Comparison of ENCODE assay signal across 18 cellular contexts in the genomic region with DNA sequence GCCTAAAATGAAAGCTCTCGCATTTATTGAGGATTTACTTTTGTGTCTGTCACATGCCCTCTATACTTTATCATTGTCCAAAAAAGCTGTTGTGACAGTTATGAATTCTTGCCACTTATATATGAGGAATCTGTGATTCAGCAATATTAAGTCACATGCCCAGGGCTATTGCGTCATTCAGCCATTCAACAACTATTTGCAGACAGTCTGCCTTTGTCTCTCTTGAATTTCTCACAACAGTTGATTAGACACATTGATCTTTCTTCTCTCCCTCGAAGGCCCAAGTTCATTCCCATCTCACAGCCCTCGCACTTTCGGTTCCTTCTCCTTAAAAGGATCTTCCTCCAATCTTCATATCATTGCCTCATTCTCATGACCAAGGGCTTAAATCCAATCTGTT.
A peak's percentile ranks its signal among the peaks of the same experiment; 100 is the strongest.
DNase-seq lines count a peak whose midpoint lies in the region; ATAC-seq, FAIRE-seq and TF ChIP-seq lines count a peak whose summit lies in the region.
"Had no signal": no experiment of that assay in that cellular context is flagged by ENCODE, and none has a peak within 500 bp of the region (broad histone marks: within the 10 kb centered on the region; RNA-seq: fewer than 3 reads in every experiment).

No MANE protein-coding gene starts in this region.

- no peaks in the 10 kb centered on the region for H3K27me3 ChIP-seq in H1 (replicated peaks in 1 of 4; ENCODE audit: control insufficient read depth in 3 of 4, extremely low read depth in 1 of 4, insufficient read depth in 3 of 4, low read length in 3 of 4)
- no peaks in the 10 kb centered on the region for H3K27me3 ChIP-seq in prostate gland (replicated peaks; ENCODE audit: insufficient read depth)

- H3K27ac Mint-ChIP-seq in natural killer cell treated with Interleukin-12 subunit alpha and Interleukin-12 subunit beta and Interleukin-15 and Interleukin-18, amount 100 ng/mL, for 72 hours = no peak overlapping the region
- H3K27ac Mint-ChIP-seq: CD8-positive, alpha-beta T cell; endodermal cell had no signal

- no peaks in the 10 kb centered on the region for H3K23me2 ChIP-seq in H1 (ENCODE audit: low read depth, low read length)

- H2AFZ ChIP-seq in H1 (ENCODE audit: low read length) = peak overlapping the region; percentile 41; the same call in 1 of the 2 replicates

- H2BK12ac ChIP-seq in H1 (ENCODE audit: low read depth, low read length) = no peak overlapping the region

- CTCF ChIA-PET in H1 (lab: Charles Lee; ENCODE audit: partially characterized antibody) = interaction anchor here (0.7 to 1.4 kb wide), 4 partner anchors 8 to 518 kb away, joined by 3 to 4 read pairs (median 3); partner anchors contain the start of gene DACH1

- H2BK5ac ChIP-seq in H1 (ENCODE audit: low read depth, low read length) = no peak overlapping the region

- no peak overlapping the region for H2AK5ac ChIP-seq in H1 (ENCODE audit: low read depth, low read length)

- TF ChIP-seq POLR2A in H1 (IDR thresholded peaks at IDR 0.05; ENCODE audit: control extremely low read depth in 1 of 2, low read depth in 2 of 2, low read length in 2 of 2) = no peak
- no peak for TF ChIP-seq POLR2A in prostate gland (IDR thresholded peaks at IDR 0.05)

- H3K23ac ChIP-seq in H1 (ENCODE audit: insufficient read length) = no peak overlapping the region

- no peak overlapping the region for H3K56ac ChIP-seq in H1 (replicated peaks; ENCODE audit: insufficient read length, low read depth, low read length)

- 93% methylated on average over 5 of the region's 5 CpGs; no CpG with 5 or more reads in 1 of the 2 experiments for WGBS in H1 (ENCODE audit: extremely low coverage in 1 of 2, insufficient coverage in 1 of 2, insufficient read length in 1 of 2, insufficient replicate concordance in 2 of 2, low coverage in 1 of 2, low lambda C conversion rate in 2 of 2, missing lambda C conversion rate in 1 of 2), 2 experiments
- WGBS in prostate gland = 89% methylated on average over 5 of the region's 5 CpGs

- H3K9me3 Mint-ChIP-seq in natural killer cell treated with Interleukin-12 subunit alpha and Interleukin-12 subunit beta and Interleukin-15 and Interleukin-18, amount 100 ng/mL, for 72 hours = peaks cover 8% of the 10 kb centered on the region
- H3K9me3 Mint-ChIP-seq: CD8-positive, alpha-beta T cell; endodermal cell had no signal

- no peak overlapping the region for H3K14ac ChIP-seq in H1 (ENCODE audit: insufficient read length)

- TF ChIP-seq RAD21 in H1 (IDR thresholded peaks at IDR 0.05 in 1 of 2, conservative IDR thresholded peaks at IDR 0.05 in 1 of 2; ENCODE audit: low read depth in 2 of 2, low read length in 2 of 2) = no peak

- H3K36me3 ChIP-seq in H1 (ENCODE audit: control insufficient read depth in 2 of 4, insufficient read depth in 4 of 4, low read length in 3 of 4) = no peaks in the 10 kb centered on the region
- H3K36me3 ChIP-seq in prostate gland = no peaks in the 10 kb centered on the region

- H4K8ac ChIP-seq in H1 (ENCODE audit: extremely low read depth, insufficient read depth, low read length) = no peak overlapping the region

- H3K79me1 ChIP-seq in H1 (ENCODE audit: low read depth, low read length) = no peaks in the 10 kb centered on the region

- H2BK20ac ChIP-seq in H1 (ENCODE audit: low read length) = no peak overlapping the region

- TF ChIP-seq EP300 in H1 (IDR thresholded peaks at IDR 0.05; ENCODE audit: borderline replicate concordance in 1 of 2, low read depth in 2 of 2, low read length in 2 of 2) = no peak

- H3K9me3 ChIP-seq in H1 (ENCODE audit: insufficient read depth in 2 of 2, low read depth in 1 of 2, low read length in 1 of 2) (no peaks in the 10 kb centered on the region), prostate gland (no peaks in the 10 kb centered on the region)
- H3K9me3 ChIP-seq: mucosa of descending colon, psoas muscle had no signal

- POLR2A ChIA-PET in H1 (lab: Charles Lee; ENCODE audit: partially characterized antibody) = no interaction called here

- no peaks in the 10 kb centered on the region for H3K79me2 ChIP-seq in H1 (ENCODE audit: control insufficient read depth in 1 of 2, insufficient read depth in 2 of 2, low read length in 2 of 2)

- H3K18ac ChIP-seq in H1 (ENCODE audit: extremely low read depth, low read length) = no peak overlapping the region

- no peaks in the 10 kb centered on the region for H3K36me3 Mint-ChIP-seq in natural killer cell treated with Interleukin-12 subunit alpha and Interleukin-12 subunit beta and Interleukin-15 and Interleukin-18, amount 100 ng/mL, for 72 hours
- H3K36me3 Mint-ChIP-seq: CD8-positive, alpha-beta T cell had no signal

- no peak overlapping the region for H3K27ac ChIP-seq in H1 (ENCODE audit: low read depth, low read length)
- no peak overlapping the region for H3K27ac ChIP-seq in prostate gland
- H3K27ac ChIP-seq: psoas muscle, SK-N-MC had no signal

- H3K4ac ChIP-seq in H1 (replicated peaks; ENCODE audit: insufficient read length, low read depth, low read length) = no peak overlapping the region

- H2BK15ac ChIP-seq in H1 (ENCODE audit: low read length) = no peak overlapping the region

- H4K5ac ChIP-seq in H1 (ENCODE audit: insufficient read length, low read depth, low read length) = no peak overlapping the region

- H3K4me1 ChIP-seq in H1 (replicated peaks in 1 of 4; ENCODE audit: control insufficient read depth in 3 of 4, insufficient read depth in 4 of 4, low read length in 3 of 4) (no peaks in the 10 kb centered on the region), prostate gland (replicated peaks) (no peaks in the 10 kb centered on the region)
- H3K4me1 ChIP-seq: psoas muscle had no signal

- H4K20me1 ChIP-seq in H1 (replicated peaks in 1 of 2; ENCODE audit: control insufficient read depth in 1 of 2, insufficient read depth in 2 of 2, low read length in 2 of 2) = no peaks in the 10 kb centered on the region

- H3K4me3 ChIP-seq in H1 (ENCODE audit: extremely low read depth in 1 of 4, insufficient read depth in 2 of 4, low read depth in 3 of 4, low read length in 4 of 4) (no peak overlapping the region), prostate gland (no peak overlapping the region)
- H3K4me3 ChIP-seq: mucosa of descending colon, psoas muscle, SK-N-MC had no signal

- H4K91ac ChIP-seq in H1 (replicated peaks; ENCODE audit: insufficient read length, low read length) = no peak overlapping the region

- no peak for TF ChIP-seq CTCF in H1 (IDR thresholded peaks at IDR 0.05; ENCODE audit: control extremely low read depth in 1 of 3, insufficient read depth in 1 of 3, low read depth in 1 of 3, low read length in 3 of 3)
- TF ChIP-seq CTCF in GM10266 (IDR thresholded peaks at IDR 0.05; ENCODE audit: control insufficient read depth, insufficient read depth, low read depth, missing control alignments) = no peak
- no peak for TF ChIP-seq CTCF in prostate gland (IDR thresholded peaks at IDR 0.05)

- H3K9ac ChIP-seq in H1 (replicated peaks in 1 of 4; ENCODE audit: extremely low read depth in 1 of 4, low read depth in 3 of 4, low read length in 3 of 4) = no peak overlapping the region

- intact Hi-C loops in prostate gland (cut with DNase I) = no loop called here

- no peak overlapping the region for H2BK120ac ChIP-seq in H1 (replicated peaks; ENCODE audit: low read depth, low read length)

- no peak overlapping the region for H3K4me2 ChIP-seq in H1 (ENCODE audit: insufficient read depth in 1 of 2, low read depth in 2 of 2, low read length in 2 of 2)

- no peak for ATAC-seq in natural killer cell treated with Interleukin-12 subunit alpha and Interleukin-12 subunit beta and Interleukin-15 and Interleukin-18, amount 100 ng/mL, for 72 hours
- ATAC-seq: activated CD4-positive, CD25-positive, alpha-beta regulatory T cell treated with anti-CD3 and anti-CD28 coated beads, Interleukin-2, amount 50 U/mL, for 24 hours; CD8-positive, alpha-beta T cell; mucosa of descending colon; psoas muscle had no signal

- DNase-seq in ELR (ENCODE audit: low read depth) (peak; percentile 62), NOMO-1 treated with dmso at 0.1 percent for 144 hours (lab: John Stamatoyannopoulos, UW; ENCODE audit: unreplicated experiment) (peak; percentile 14), H1 (ENCODE audit: low read depth in 1 of 2, low spot score in 2 of 2) (no peak), myocyte (ENCODE audit: low read depth) (peak; percentile 24), GM10266 (ENCODE audit: extremely low spot score) (no peak), prostate gland (ENCODE audit: low spot score) (no peak), germinal center (ENCODE audit: low spot score) (no peak)
- DNase-seq in natural killer cell treated with Interleukin-12 subunit alpha and Interleukin-12 subunit beta and Interleukin-15 and Interleukin-18, amount 100 ng/mL, for 72 hours (ENCODE audit: low spot score) = no peak
- DNase-seq: amygdala; CD8-positive, alpha-beta T cell; endodermal cell; NCI-H1105 treated with DMSO at 0.1 percent for 48 hours; psoas muscle; stimulated activated CD4-positive, alpha-beta T cell treated with anti-CD3 and anti-CD28 coated beads, Interleukin-4, amount 100 ng/mL, for 24 hours; stimulated activated naive CD4-positive, alpha-beta T cell treated with Interleukin-2 at 50 U/mL for 16 hours had no signal

- no peaks in the 10 kb centered on the region for H3K4me1 Mint-ChIP-seq in natural killer cell treated with Interleukin-12 subunit alpha and Interleukin-12 subunit beta and Interleukin-15 and Interleukin-18, amount 100 ng/mL, for 72 hours (ENCODE audit: low read depth in 2 of 2)
- H3K4me1 Mint-ChIP-seq: endodermal cell had no signal

- no peak overlapping the region for H3K4me3 Mint-ChIP-seq in natural killer cell treated with Interleukin-12 subunit alpha and Interleukin-12 subunit beta and Interleukin-15 and Interleukin-18, amount 100 ng/mL, for 72 hours
- H3K4me3 Mint-ChIP-seq: CD8-positive, alpha-beta T cell; endodermal cell had no signal

- no peaks in the 10 kb centered on the region for H3K27me3 Mint-ChIP-seq in natural killer cell treated with Interleukin-12 subunit alpha and Interleukin-12 subunit beta and Interleukin-15 and Interleukin-18, amount 100 ng/mL, for 72 hours

- no peak for FAIRE-seq in H1 (lab: Jason Lieb, UNC)

TF ChIP-seq in H1, 55 proteins besides CTCF, POLR2A, EP300 and RAD21:
- TF ChIP-seq EZH2 (IDR thresholded peaks at IDR 0.05; ENCODE audit: low read depth, low read length, severe bottlenecking) = no peak
- no peak for TF ChIP-seq KDM4A (IDR thresholded peaks at IDR 0.05; ENCODE audit: low read depth, low read length, severe bottlenecking)
- peak; percentile 85 for TF ChIP-seq CEBPB (IDR thresholded peaks at IDR 0.05; ENCODE audit: low read depth, low read length)
- TF ChIP-seq SIN3A (conservative IDR thresholded peaks at IDR 0.05 in 1 of 2, IDR thresholded peaks at IDR 0.05 in 1 of 2; ENCODE audit: low read depth in 1 of 2, low read length in 2 of 2) = no peak

Comparison
In these comparisons a context has a peak if more than half of its experiments do, and no peak if none do; other contexts are left out.
1. DNase-seq: peak in ELR (single experiment), NOMO-1 treated with dmso at 0.1 percent for 144 hours (single experiment) and myocyte (single experiment); none in H1 (0 of 2), GM10266 (single experiment), prostate gland (single experiment), natural killer cell treated with Interleukin-12 subunit alpha and Interleukin-12 subunit beta and Interleukin-15 and Interleukin-18, amount 100 ng/mL, for 72 hours (single experiment) and germinal center (single experiment).